8 cellular contexts compared by ENCODE assay signal in the genomic region with DNA sequence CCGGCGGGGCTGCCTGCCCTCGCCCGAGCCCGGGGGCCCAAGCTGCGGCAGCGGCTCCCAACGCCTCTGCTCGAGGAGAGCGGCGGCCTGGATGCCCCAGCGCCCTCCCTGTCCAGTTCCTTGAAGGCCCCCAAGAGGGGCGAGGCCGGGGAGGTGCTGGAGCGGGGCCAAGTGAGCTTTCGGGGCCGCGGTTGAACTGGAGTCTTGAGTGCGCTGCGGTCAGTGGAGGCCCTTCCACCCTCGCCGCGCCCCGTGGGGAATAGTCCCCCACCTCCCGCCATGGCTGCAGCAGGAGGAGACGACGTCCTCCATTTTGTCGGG.
DNase-seq lines count a peak whose midpoint lies in the region; ATAC-seq and TF ChIP-seq lines count a peak whose summit lies in the region.

No MANE protein-coding gene starts in this region.

- H3K4me3 ChIP-seq in OCI-LY3 (ENCODE audit: low read length) = peak overlapping the region; percentile 74

- H2AFZ ChIP-seq in OCI-LY3 (ENCODE audit: low read depth, low read length) = 0 out of 2 replicates have a peak overlapping the region, but pooled peaks have one; percentile 14

- TF ChIP-seq CTCF in OCI-LY3 (IDR thresholded peaks at IDR 0.05; ENCODE audit: low read depth, low read length) = no peak

- DNase-seq in CD1c-positive myeloid dendritic cell (ENCODE audit: extremely low spot score) = peak; percentile 62
- DNase-seq in GM19238 (ENCODE audit: insufficient read length, low spot score) = peak; percentile 47
- DNase-seq in activated naive CD4-positive, alpha-beta T cell treated with anti-CD3 and anti-CD28 coated beads, Interleukin-2, amount 50 U/mL, for 16 hours = peak; percentile 63
- peak in 34 of 42 donors; percentile 20 to 84 (median 64) for DNase-seq in head of caudate nucleus
- DNase-seq in pons (ENCODE audit: low spot score) = peak; percentile 72
- no peak for DNase-seq in NCI-H2107 treated with DMSO at 0.1 percent for 48 hours (lab: John Stamatoyannopoulos, UW; ENCODE audit: unreplicated experiment)

- peak overlapping the region; percentile 78 for H3K4me2 ChIP-seq in OCI-LY3 (ENCODE audit: low read length)

- H3K27me3 ChIP-seq in OCI-LY3 (ENCODE audit: low read depth, low read length) = no peaks in the 10 kb centered on the region

- ATAC-seq in HG03342 (IDR thresholded peaks at IDR 0.05; ENCODE audit: unreplicated experiment) = peak; percentile 27

- peaks cover 37% of the 10 kb centered on the region for H3K79me2 ChIP-seq in OCI-LY3 (ENCODE audit: low read length)

- peaks cover 21% of the 10 kb centered on the region for H3K4me1 ChIP-seq in OCI-LY3 (ENCODE audit: low read length)

- H3K9me3 ChIP-seq in OCI-LY3 (ENCODE audit: insufficient read depth, low read length) = no peaks in the 10 kb centered on the region

- peak overlapping the region; percentile 88 for H3K27ac ChIP-seq in OCI-LY3 (ENCODE audit: low read length)

- intact Hi-C loops in head of caudate nucleus (cut with DNase I) = loop anchor here (5.0 kb wide), 1 partner anchor 232 kb away; a partner anchor contains a TSS

- H3K36me3 ChIP-seq in OCI-LY3 (replicated peaks; ENCODE audit: low read depth, low read length) = peaks cover 2% of the 10 kb centered on the region

- H3K9ac ChIP-seq in OCI-LY3 (ENCODE audit: low read length) = peak overlapping the region; percentile 74

- peaks cover 10% of the 10 kb centered on the region; the same call in 1 of the 2 replicates for H4K20me1 ChIP-seq in OCI-LY3 (ENCODE audit: insufficient read depth, low read length)
